In the genomic region with DNA sequence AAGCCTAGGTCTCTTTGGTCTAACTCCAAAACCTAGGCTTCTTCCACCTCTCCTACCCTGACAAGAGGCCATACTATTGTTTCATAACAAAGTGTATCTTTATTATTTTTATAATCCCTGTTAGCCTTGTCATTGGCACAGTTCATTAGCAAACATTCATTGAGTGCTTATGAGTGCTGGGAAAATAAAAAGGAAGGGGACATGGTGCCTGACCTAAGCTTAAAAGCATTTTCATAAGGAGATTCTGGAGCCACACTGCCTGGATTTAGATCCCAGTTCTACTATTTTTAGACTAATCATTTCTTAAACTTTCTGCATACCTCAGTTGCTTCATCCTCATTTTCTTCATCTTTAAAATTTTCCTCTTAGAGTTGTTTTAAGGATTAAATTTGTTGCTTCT, we compare ENCODE assay signal across 12 cellular contexts.
DNase-seq lines count a peak whose midpoint lies in the region; ATAC-seq and TF ChIP-seq lines count a peak whose summit lies in the region.
"Had no signal": no experiment of that assay in that cellular context is flagged by ENCODE, and none has a peak within 500 bp of the region (broad histone marks: within the 10 kb centered on the region; RNA-seq: fewer than 3 reads in every experiment).

No MANE protein-coding gene starts in this region.

- H3K4me3 ChIP-seq in KMS-11 (IDR thresholded peaks at IDR 0.05; ENCODE audit: insufficient read depth, low read depth, low read length) (no peak overlapping the region), dorsolateral prefrontal cortex (no peak overlapping the region), thyroid gland (replicated peaks in 1 of 3) (no peak overlapping the region), body of pancreas (no peak overlapping the region), gastroesophageal sphincter (no peak overlapping the region), neuronal stem cell (ENCODE audit: low read length in 2 of 2) (no peak overlapping the region)
- H3K4me3 ChIP-seq: BLaER1 had no signal

- H3K36me3 ChIP-seq in KMS-11 (ENCODE audit: insufficient read depth) (no peaks in the 10 kb centered on the region), thyroid gland (no peaks in the 10 kb centered on the region), body of pancreas (replicated peaks in 1 of 2; ENCODE audit: insufficient read depth in 1 of 2, low read depth in 2 of 2) (no peaks in the 10 kb centered on the region), gastroesophageal sphincter (no peaks in the 10 kb centered on the region), neuronal stem cell (replicated peaks in 1 of 2; ENCODE audit: control insufficient read depth in 2 of 2, insufficient read depth in 2 of 2, low read length in 2 of 2) (no peaks in the 10 kb centered on the region)
- H3K36me3 ChIP-seq: BLaER1 had no signal

- TF ChIP-seq CTCF in KMS-11 (conservative IDR thresholded peaks at IDR 0.05; ENCODE audit: low read depth, low read length) (no peak), dorsolateral prefrontal cortex (IDR thresholded peaks at IDR 0.05 in 54 of 56, conservative IDR thresholded peaks at IDR 0.05 in 2 of 56; ENCODE audit: low read depth in 1 of 56, partially characterized antibody in 56 of 56) (no peak), thyroid gland (IDR thresholded peaks at IDR 0.05) (no peak), body of pancreas (IDR thresholded peaks at IDR 0.05) (no peak), gastroesophageal sphincter (IDR thresholded peaks at IDR 0.05) (no peak)

- DNase-seq in activated naive CD4-positive, alpha-beta T cell treated with Interleukin-2 at 50 U/mL for 16 hours, result no peak
- DNase-seq in dorsolateral prefrontal cortex, result no peak
- DNase-seq in thyroid gland, result no peak
- no peak for DNase-seq in body of pancreas
- no peak for DNase-seq in neuronal stem cell (ENCODE audit: low spot score)
- DNase-seq: anterior cingulate cortex, NCI-H1105 had no signal

- H3K27ac ChIP-seq in KMS-11, result peak overlapping the region; percentile 91
- peak overlapping the region in 38 of 59 donors; percentile 7 to 98 (median 94) for H3K27ac ChIP-seq in dorsolateral prefrontal cortex
- peak overlapping the region in 2 of 3 donors; percentile 9 to 19 for H3K27ac ChIP-seq in thyroid gland
- peak overlapping the region in 1 of 4 donors; percentile 27 for H3K27ac ChIP-seq in body of pancreas
- H3K27ac ChIP-seq in gastroesophageal sphincter, result no peak overlapping the region
- H3K27ac ChIP-seq in neuronal stem cell (replicated peaks; ENCODE audit: low read length), result no peak overlapping the region
- H3K27ac ChIP-seq: BLaER1, VCaP had no signal

- no peaks in the 10 kb centered on the region for H3K79me2 ChIP-seq in KMS-11 (ENCODE audit: insufficient read depth, low read depth)

- peaks cover 83% of the 10 kb centered on the region for H3K4me1 ChIP-seq in KMS-11 (ENCODE audit: low read depth, poor library complexity, severe bottlenecking)
- peaks cover 11 to 16% of the 10 kb centered on the region in 2 donors for H3K4me1 ChIP-seq in thyroid gland
- H3K4me1 ChIP-seq in body of pancreas, result peaks cover 7% of the 10 kb centered on the region
- H3K4me1 ChIP-seq in gastroesophageal sphincter, result peaks cover 0 to 22% (median 2%) of the 10 kb centered on the region in 3 donors
- H3K4me1 ChIP-seq in neuronal stem cell (ENCODE audit: control insufficient read depth in 2 of 2, insufficient read depth in 1 of 2, low read depth in 1 of 2, low read length in 2 of 2), result peaks cover 6 to 8% of the 10 kb centered on the region in 2 donors
- H3K4me1 ChIP-seq: BLaER1 had no signal

- H3K27me3 Mint-ChIP-seq in activated naive CD4-positive, alpha-beta T cell treated with anti-CD3 and anti-CD28 coated beads, Interleukin-2, amount 50 U/mL, for 24 hours, result no peaks in the 10 kb centered on the region

- no peak overlapping the region for H2BK5ac ChIP-seq in neuronal stem cell (ENCODE audit: low read length)

- H2AFZ ChIP-seq in KMS-11 (ENCODE audit: low read depth), result no peak overlapping the region
- no peak overlapping the region for H2AFZ ChIP-seq in neuronal stem cell (ENCODE audit: low read length)

- no peaks in the 10 kb centered on the region for H3K9me3 ChIP-seq in thyroid gland
- H3K9me3 ChIP-seq in body of pancreas, result no peaks in the 10 kb centered on the region
- H3K9me3 ChIP-seq in gastroesophageal sphincter, result no peaks in the 10 kb centered on the region
- no peaks in the 10 kb centered on the region for H3K9me3 ChIP-seq in neuronal stem cell (replicated peaks in 1 of 2; ENCODE audit: control insufficient read depth in 2 of 2, insufficient read depth in 1 of 2, low read depth in 1 of 2, low read length in 2 of 2)
- H3K9me3 ChIP-seq: BLaER1 had no signal

- no peak overlapping the region for H2BK15ac ChIP-seq in neuronal stem cell (ENCODE audit: low read length)

- H4K8ac ChIP-seq in neuronal stem cell (ENCODE audit: low read depth, low read length), result no peak overlapping the region

- ATAC-seq in body of pancreas (no peak), gastroesophageal sphincter (no peak)

- peak overlapping the region; percentile 92 for H3K4me2 ChIP-seq in KMS-11
- no peak overlapping the region for H3K4me2 ChIP-seq in neuronal stem cell (ENCODE audit: insufficient read depth, low read length, poor library complexity, severe bottlenecking)
- H3K4me2 ChIP-seq: BLaER1 had no signal

- H3K4me3 Mint-ChIP-seq in activated naive CD4-positive, alpha-beta T cell treated with anti-CD3 and anti-CD28 coated beads, Interleukin-2, amount 50 U/mL, for 24 hours, result peak overlapping the region; percentile 50

- H3K18ac ChIP-seq in neuronal stem cell (ENCODE audit: low read length), result no peak overlapping the region

- H3K27me3 ChIP-seq in KMS-11 (ENCODE audit: insufficient read depth, low read depth), result no peaks in the 10 kb centered on the region
- no peaks in the 10 kb centered on the region for H3K27me3 ChIP-seq in dorsolateral prefrontal cortex
- no peaks in the 10 kb centered on the region for H3K27me3 ChIP-seq in thyroid gland
- H3K27me3 ChIP-seq in body of pancreas, result no peaks in the 10 kb centered on the region
- no peaks in the 10 kb centered on the region for H3K27me3 ChIP-seq in gastroesophageal sphincter
- no peaks in the 10 kb centered on the region for H3K27me3 ChIP-seq in neuronal stem cell (ENCODE audit: control insufficient read depth in 3 of 3, insufficient read depth in 3 of 3, low read depth in 1 of 3, low read length in 3 of 3)
- H3K27me3 ChIP-seq: BLaER1 had no signal

- H3K36me3 Mint-ChIP-seq in activated naive CD4-positive, alpha-beta T cell treated with anti-CD3 and anti-CD28 coated beads, Interleukin-2, amount 50 U/mL, for 24 hours, result no peaks in the 10 kb centered on the region

- peak overlapping the region; percentile 97 for H3K27ac Mint-ChIP-seq in activated naive CD4-positive, alpha-beta T cell treated with anti-CD3 and anti-CD28 coated beads, Interleukin-2, amount 50 U/mL, for 24 hours

- no peak overlapping the region for H3K14ac ChIP-seq in neuronal stem cell (ENCODE audit: low read length)

- H3K9me3 Mint-ChIP-seq in activated naive CD4-positive, alpha-beta T cell treated with anti-CD3 and anti-CD28 coated beads, Interleukin-2, amount 50 U/mL, for 24 hours, result no peaks in the 10 kb centered on the region

- no peaks in the 10 kb centered on the region for H4K20me1 ChIP-seq in KMS-11 (ENCODE audit: insufficient read depth)
- H4K20me1 ChIP-seq: BLaER1 had no signal

- H2BK120ac ChIP-seq in neuronal stem cell (ENCODE audit: low read depth, low read length), result no peak overlapping the region

- H3K23ac ChIP-seq in neuronal stem cell (ENCODE audit: low read depth, low read length, poor library complexity), result no peak overlapping the region

- TF ChIP-seq EP300 in gastroesophageal sphincter (IDR thresholded peaks at IDR 0.05), result no peak

- intact Hi-C loops in dorsolateral prefrontal cortex (cut with DNase I) (no loop called here), thyroid gland (cut with DNase I) (no loop called here), body of pancreas (cut with DNase I) (no loop called here)

- H4K91ac ChIP-seq in neuronal stem cell (ENCODE audit: low read depth, low read length, poor library complexity), result no peak overlapping the region

- peak overlapping the region; percentile 37; the same call in 1 of the 2 replicates for H3K9ac ChIP-seq in KMS-11
- no peak overlapping the region for H3K9ac ChIP-seq in neuronal stem cell (ENCODE audit: low read depth, low read length, poor library complexity)
- H3K9ac ChIP-seq: BLaER1 had no signal

- H3K4me1 Mint-ChIP-seq in activated naive CD4-positive, alpha-beta T cell treated with anti-CD3 and anti-CD28 coated beads, Interleukin-2, amount 50 U/mL, for 24 hours, result peaks cover 91% of the 10 kb centered on the region

- TF ChIP-seq POLR2A in thyroid gland (IDR thresholded peaks at IDR 0.05) (no peak), body of pancreas (IDR thresholded peaks at IDR 0.05) (no peak), gastroesophageal sphincter (IDR thresholded peaks at IDR 0.05) (no peak)

- no peak overlapping the region for H2BK12ac ChIP-seq in neuronal stem cell (ENCODE audit: low read length)

- H3K79me1 ChIP-seq in neuronal stem cell (ENCODE audit: low read depth, low read length), result no peaks in the 10 kb centered on the region

- H2AK5ac ChIP-seq in neuronal stem cell (ENCODE audit: low read depth, low read length), result no peak overlapping the region

- no peak overlapping the region for H3K4ac ChIP-seq in neuronal stem cell (ENCODE audit: low read length)

Comparison
In these comparisons a context has a peak if more than half of its experiments do, and no peak if none do; other contexts are left out.
1. H3K27ac ChIP-seq: peak in KMS-11 (single experiment), dorsolateral prefrontal cortex (38 of 59) and thyroid gland (2 of 3); none in gastroesophageal sphincter (0 of 4) and neuronal stem cell (single experiment).